9 cellular contexts compared by ENCODE assay signal in the genomic region with DNA sequence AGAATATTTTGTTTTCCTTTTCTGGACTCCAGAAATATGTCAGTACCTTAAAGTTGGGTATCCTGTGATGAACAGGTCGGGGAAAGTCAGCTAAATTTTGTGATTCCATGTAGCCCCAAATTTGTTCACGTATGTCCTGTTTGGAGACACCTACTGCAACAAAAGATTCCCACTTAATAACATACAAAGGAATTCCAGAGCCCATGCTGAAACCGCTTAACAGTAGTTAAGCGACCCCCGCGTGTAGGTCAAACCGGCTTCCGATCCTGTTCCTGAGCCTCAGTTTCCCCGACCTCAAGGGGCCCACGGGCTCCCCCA. TPM values are rescaled to one million over a fixed set of nuclear protein-coding genes. Genes with fewer than 3 reads are reported as not detected.
DNase-seq lines count a peak whose midpoint lies in the region; ATAC-seq, FAIRE-seq and TF ChIP-seq lines count a peak whose summit lies in the region.
"Had no signal": no experiment of that assay in that cellular context is flagged by ENCODE, and none has a peak within 500 bp of the region (broad histone marks: within the 10 kb centered on the region; RNA-seq: fewer than 3 reads in every experiment).

No MANE protein-coding gene starts in this region.

- ATAC-seq in thoracic aorta (ENCODE audit: insufficient number of reproducible peaks, low FRiP score, low read depth) (no peak), HG03432 (IDR thresholded peaks at IDR 0.05; ENCODE audit: unreplicated experiment) (no peak)

- no peaks in the 10 kb centered on the region for H3K9me3 Mint-ChIP-seq in T-helper 1 cell treated with Interleukin-12 subunit alpha and Interleukin-12 subunit beta and Interleukin-4 antibody, amounts not matched to agents 30 μg/mL and 1 μg/mL, for 36 hours

- H3K27me3 ChIP-seq in adipocyte (replicated peaks; ENCODE audit: control insufficient read depth, insufficient read depth, low read length) (peaks cover 7% of the 10 kb centered on the region), keratinocyte (ENCODE audit: control insufficient read depth, extremely low read depth, insufficient read depth, low read length) (no peaks in the 10 kb centered on the region), thoracic aorta (replicated peaks; ENCODE audit: insufficient read depth) (no peaks in the 10 kb centered on the region)

- H3K9ac ChIP-seq in adipocyte (ENCODE audit: low read length) (peak overlapping the region; percentile 93), keratinocyte (ENCODE audit: control insufficient read depth, extremely low read depth, insufficient read depth, low read length) (peak overlapping the region; percentile 93)

- no peaks in the 10 kb centered on the region for H4K20me1 ChIP-seq in keratinocyte (ENCODE audit: control insufficient read depth, extremely low read depth, insufficient read depth, low read length)

- peak overlapping the region; percentile 77 for H3K4me2 ChIP-seq in keratinocyte (ENCODE audit: control insufficient read depth, extremely low read depth, insufficient read depth, low read depth, low read length)

- H3K9me3 ChIP-seq in adipocyte (ENCODE audit: control insufficient read depth, low read length), result no peaks in the 10 kb centered on the region
- H3K9me3 ChIP-seq in keratinocyte (ENCODE audit: control insufficient read depth, low read depth, low read length), result no peaks in the 10 kb centered on the region
- no peaks in the 10 kb centered on the region for H3K9me3 ChIP-seq in thoracic aorta

- peaks cover 19% of the 10 kb centered on the region for H3K36me3 Mint-ChIP-seq in T-helper 1 cell treated with Interleukin-12 subunit alpha and Interleukin-12 subunit beta and Interleukin-4 antibody, amounts not matched to agents 30 μg/mL and 1 μg/mL, for 36 hours (ENCODE audit: low read depth)

- dilution Hi-C loops in keratinocyte (cut with MboI; ENCODE audit: extremely low pct_ligation_motif_present, low sequenced_read_pairs), result loop anchor here (25.0 kb wide), 1 partner anchor 708 kb away; no protein-coding TSS in a partner anchor

- peak overlapping the region; percentile 94 for H3K4me3 ChIP-seq in adipocyte (ENCODE audit: low read length)
- peak overlapping the region; percentile 76 to 93 (median 93) for H3K4me3 ChIP-seq in keratinocyte (ENCODE audit: control insufficient read depth in 2 of 3, extremely low read depth in 1 of 3, insufficient read depth in 2 of 3, low read depth in 1 of 3, low read length in 3 of 3)
- H3K4me3 ChIP-seq in thoracic aorta, result peak overlapping the region; percentile 83

- no peaks in the 10 kb centered on the region for H3K9me1 ChIP-seq in keratinocyte (ENCODE audit: control insufficient read depth, extremely low read depth, insufficient read depth, low read length)

- H2AFZ ChIP-seq in keratinocyte (ENCODE audit: control insufficient read depth, low read length), result peak overlapping the region; percentile 92

- TF ChIP-seq CTCF in keratinocyte (optimal IDR thresholded peaks at IDR 0.05 in 1 of 3, IDR thresholded peaks at IDR 0.05 in 1 of 3, conservative IDR thresholded peaks at IDR 0.05 in 1 of 3; ENCODE audit: extremely low read depth in 1 of 3, insufficient read depth in 2 of 3, low read length in 3 of 3) (no peak), thoracic aorta (IDR thresholded peaks at IDR 0.05) (no peak)

- H3K4me1 ChIP-seq in adipocyte (ENCODE audit: control insufficient read depth, insufficient read depth, low read length), result peaks cover 12% of the 10 kb centered on the region
- peaks cover 11% of the 10 kb centered on the region for H3K4me1 ChIP-seq in keratinocyte (ENCODE audit: control insufficient read depth, extremely low read depth, insufficient read depth, low read length)
- peaks cover 7 to 40% of the 10 kb centered on the region in 2 donors for H3K4me1 ChIP-seq in thoracic aorta (ENCODE audit: control insufficient read depth in 1 of 2, low read depth in 2 of 2)

- peak overlapping the region; percentile 94 for H3K27ac Mint-ChIP-seq in T-helper 1 cell treated with Interleukin-12 subunit alpha and Interleukin-12 subunit beta and Interleukin-4 antibody, amounts not matched to agents 30 μg/mL and 1 μg/mL, for 36 hours

- H3K36me3 ChIP-seq in adipocyte (ENCODE audit: control insufficient read depth, insufficient read depth, low read length, severe bottlenecking) (peaks cover 24% of the 10 kb centered on the region), keratinocyte (ENCODE audit: control insufficient read depth in 2 of 2, extremely low read depth in 1 of 2, insufficient read depth in 2 of 2, low read length in 2 of 2) (peaks cover 4 to 8% of the 10 kb centered on the region in 2 experiments), thoracic aorta (peaks cover 4% of the 10 kb centered on the region)

- no peak for DNase-seq in T-helper 1 cell
- peak; percentile 36 for DNase-seq in adipocyte (ENCODE audit: low read depth)
- DNase-seq in keratinocyte (ENCODE audit: low read depth, low spot score), result no peak
- no peak for DNase-seq in thoracic aorta (ENCODE audit: low spot score)
- DNase-seq in DMS114 treated with DMSO at 0.1 percent for 48 hours (lab: John Stamatoyannopoulos, UW; ENCODE audit: unreplicated experiment), result no peak
- no peak for DNase-seq in NCI-H524 treated with DMSO at 0.1 percent for 48 hours (lab: John Stamatoyannopoulos, UW)

- H3K4me1 Mint-ChIP-seq in T-helper 1 cell treated with Interleukin-12 subunit alpha and Interleukin-12 subunit beta and Interleukin-4 antibody, amounts not matched to agents 30 μg/mL and 1 μg/mL, for 36 hours (ENCODE audit: low read depth), result peaks cover 15% of the 10 kb centered on the region

- FAIRE-seq in keratinocyte (lab: Jason Lieb, UNC), result no peak

- peaks cover 13% of the 10 kb centered on the region for H3K79me2 ChIP-seq in keratinocyte (ENCODE audit: control insufficient read depth, insufficient read depth, low read length)

- H3K27ac ChIP-seq in keratinocyte (ENCODE audit: control insufficient read depth, insufficient read depth, low read length), result peak overlapping the region; percentile 81
- peak overlapping the region; percentile 77 to 82 for H3K27ac ChIP-seq in thoracic aorta

- no peaks in the 10 kb centered on the region for H3K27me3 Mint-ChIP-seq in T-helper 1 cell treated with Interleukin-12 subunit alpha and Interleukin-12 subunit beta and Interleukin-4 antibody, amounts not matched to agents 30 μg/mL and 1 μg/mL, for 36 hours (ENCODE audit: low read depth)

- peak overlapping the region; percentile 89 for H3K4me3 Mint-ChIP-seq in T-helper 1 cell treated with Interleukin-12 subunit alpha and Interleukin-12 subunit beta and Interleukin-4 antibody, amounts not matched to agents 30 μg/mL and 1 μg/mL, for 36 hours

RNA-seq across cellular contexts. Expression of a gene that starts 0.5 kb away (rescaled TPM):
- 11.5 to 16.2 TPM (median 14.7 TPM) in 3 replicates for polyA plus RNA-seq in keratinocyte
- 6.9 TPM for polyA plus RNA-seq in keratinocyte (2011; ENCODE audit: low read depth)
- 6.7 and 7.5 TPM in 2 replicates for polyA plus RNA-seq in keratinocyte (2011; cell fraction: cytosol; rRNA removed)
- 56.3 and 57.2 TPM in 2 replicates for polyA plus RNA-seq in keratinocyte (2011; cell fraction: nucleus; rRNA removed)
- polyA plus RNA-seq in keratinocyte (2012; ENCODE audit: low replicate concordance), result 10.6 and 12.0 TPM in 2 replicates
- 3.4 to 14.0 TPM (median 13.6 TPM) in 3 replicates for polyA minus RNA-seq in keratinocyte
- 5.2 TPM for polyA minus RNA-seq in keratinocyte (2011; cell fraction: cytosol; rRNA and poly(A)+ RNA removed)
- polyA minus RNA-seq in keratinocyte (2011; cell fraction: nucleus; rRNA and poly(A)+ RNA removed), result 17.8 and 25.4 TPM in 2 replicates
- 10 to 100 TPM; 25.0 to 30.8 TPM for total RNA-seq in thoracic aorta

RNA-seq across cellular contexts. Expression of a gene that starts 12.1 kb away (rescaled TPM):
- polyA plus RNA-seq in keratinocyte, result 0.02 TPM in 1 of 3 replicates, not detected in the others
- not detected for polyA plus RNA-seq in keratinocyte (2011; ENCODE audit: low read depth)
- not detected in 2 replicates for polyA plus RNA-seq in keratinocyte (2011; cell fraction: cytosol; rRNA removed)
- polyA plus RNA-seq in keratinocyte (2011; cell fraction: nucleus; rRNA removed), result 0.05 TPM in 1 of 2 replicates, not detected in the other
- 0.07 TPM in 1 of 2 replicates, not detected in the other for polyA plus RNA-seq in keratinocyte (2012; ENCODE audit: low replicate concordance)
- not detected in 3 replicates for polyA minus RNA-seq in keratinocyte
- not detected for polyA minus RNA-seq in keratinocyte (2011; cell fraction: cytosol; rRNA and poly(A)+ RNA removed)
- polyA minus RNA-seq in keratinocyte (2011; cell fraction: nucleus; rRNA and poly(A)+ RNA removed), result not detected in 2 replicates
- 10 to 100 TPM; 54.5 to 60.7 TPM for total RNA-seq in thoracic aorta
- total RNA-seq: T-helper 1 cell treated with Interleukin-12 subunit alpha and Interleukin-12 subunit beta and Interleukin-4 antibody, amounts not matched to agents 30 ng/mL and 1 ng/mL, for 36 hours had no signal

RNA-seq across cellular contexts. Expression of a gene that starts 23.8 kb away (rescaled TPM):
- 0.10 to 0.13 TPM (median 0.11 TPM) in 3 replicates for polyA plus RNA-seq in keratinocyte
- polyA plus RNA-seq in keratinocyte (2011; ENCODE audit: low read depth), result 0.11 TPM
- 0.08 and 0.09 TPM in 2 replicates for polyA plus RNA-seq in keratinocyte (2011; cell fraction: cytosol; rRNA removed)
- 0.13 and 0.15 TPM in 2 replicates for polyA plus RNA-seq in keratinocyte (2011; cell fraction: nucleus; rRNA removed)
- polyA plus RNA-seq in keratinocyte (2012; ENCODE audit: low replicate concordance), result 0.11 and 0.24 TPM in 2 replicates
- 0.07 TPM in 1 of 3 replicates, not detected in the others for polyA minus RNA-seq in keratinocyte
- not detected for polyA minus RNA-seq in keratinocyte (2011; cell fraction: cytosol; rRNA and poly(A)+ RNA removed)
- polyA minus RNA-seq in keratinocyte (2011; cell fraction: nucleus; rRNA and poly(A)+ RNA removed), result 0.11 and 0.23 TPM in 2 replicates
- total RNA-seq in thoracic aorta, result 10 to 100 TPM; 52.1 to 52.8 TPM
- total RNA-seq: T-helper 1 cell treated with Interleukin-12 subunit alpha and Interleukin-12 subunit beta and Interleukin-4 antibody, amounts not matched to agents 30 ng/mL and 1 ng/mL, for 36 hours had no signal

RNA-seq across cellular contexts. Expression of a gene that starts 44.2 kb away (rescaled TPM):
- polyA plus RNA-seq in keratinocyte, result not detected in 3 replicates
- polyA plus RNA-seq in keratinocyte (2011; ENCODE audit: low read depth), result not detected
- polyA plus RNA-seq in keratinocyte (2011; cell fraction: cytosol; rRNA removed), result not detected in 2 replicates
- polyA plus RNA-seq in keratinocyte (2011; cell fraction: nucleus; rRNA removed), result not detected in 2 replicates
- polyA plus RNA-seq in keratinocyte (2012; ENCODE audit: low replicate concordance), result not detected in 2 replicates
- polyA minus RNA-seq in keratinocyte, result not detected in 3 replicates
- polyA minus RNA-seq in keratinocyte (2011; cell fraction: cytosol; rRNA and poly(A)+ RNA removed), result not detected
- polyA minus RNA-seq in keratinocyte (2011; cell fraction: nucleus; rRNA and poly(A)+ RNA removed), result not detected in 2 replicates
- 1 to 10 TPM in 1 of 2 donors, not detected in 1; 4.1 TPM for total RNA-seq in thoracic aorta
- total RNA-seq: T-helper 1 cell treated with Interleukin-12 subunit alpha and Interleukin-12 subunit beta and Interleukin-4 antibody, amounts not matched to agents 30 ng/mL and 1 ng/mL, for 36 hours had no signal
